ENCODE assay signal across 10 cellular contexts in genomic region chr15:56207092-56207491, GRCh38. TPM values are rescaled to one million over a fixed set of nuclear protein-coding genes. Genes with fewer than 3 reads are reported as not detected.
A peak's percentile ranks its signal among the peaks of the same experiment; 100 is the strongest.
DNase-seq lines count a peak whose midpoint lies in the region; ATAC-seq and TF ChIP-seq lines count a peak whose summit lies in the region.
"Had no signal": no experiment of that assay in that cellular context is flagged by ENCODE, and none has a peak within 500 bp of the region (broad histone marks: within the 10 kb centered on the region; RNA-seq: fewer than 3 reads in every experiment).

No MANE protein-coding gene starts in this region.

- no peak for TF ChIP-seq CTCF in KMS-11 (conservative IDR thresholded peaks at IDR 0.05; ENCODE audit: low read depth, low read length)
- TF ChIP-seq CTCF in right lobe of liver (IDR thresholded peaks at IDR 0.05) = no peak

- intact Hi-C loops in left colon (cut with DNase I, micrococcal nuclease) (no loop called here), right lobe of liver (cut with DNase I) (no loop called here)

- peaks cover 28% of the 10 kb centered on the region for H3K4me1 ChIP-seq in BLaER1
- H3K4me1 ChIP-seq in KMS-11 (ENCODE audit: low read depth, poor library complexity, severe bottlenecking) = peaks cover 32% of the 10 kb centered on the region
- H3K4me1 ChIP-seq in right lobe of liver = peaks cover 0 to 4% (median 0%) of the 10 kb centered on the region in 4 donors

- H3K27me3 ChIP-seq in BLaER1 = no peaks in the 10 kb centered on the region
- no peaks in the 10 kb centered on the region for H3K27me3 ChIP-seq in KMS-11 (ENCODE audit: insufficient read depth, low read depth)
- H3K27me3 ChIP-seq in right lobe of liver = no peaks in the 10 kb centered on the region
- H3K27me3 ChIP-seq: pancreas had no signal

- H3K27ac ChIP-seq in BLaER1 (no peak overlapping the region), KMS-11 (no peak overlapping the region), right lobe of liver (no peak overlapping the region)
- H3K27ac ChIP-seq: pancreas had no signal

- H3K9ac ChIP-seq in BLaER1 (no peak overlapping the region), KMS-11 (no peak overlapping the region)

- no peak overlapping the region for H2AFZ ChIP-seq in KMS-11 (ENCODE audit: low read depth)

- H3K79me2 ChIP-seq in KMS-11 (ENCODE audit: insufficient read depth, low read depth) = peaks cover 54% of the 10 kb centered on the region

- ATAC-seq in GM19023 (IDR thresholded peaks at IDR 0.05; ENCODE audit: unreplicated experiment) = peak; percentile 72
- peak; percentile 68 for ATAC-seq in HG02763 (IDR thresholded peaks at IDR 0.05; ENCODE audit: unreplicated experiment)
- ATAC-seq in left colon = no peak
- no peak for ATAC-seq in right lobe of liver
- ATAC-seq: pancreas had no signal

- no peak for TF ChIP-seq POLR2A in right lobe of liver (IDR thresholded peaks at IDR 0.05)

- H3K4me2 ChIP-seq in BLaER1 (peak overlapping the region; percentile 67), KMS-11 (peak overlapping the region; percentile 62)

- peaks cover 40% of the 10 kb centered on the region for H3K36me3 ChIP-seq in BLaER1
- H3K36me3 ChIP-seq in KMS-11 (ENCODE audit: insufficient read depth) = no peaks in the 10 kb centered on the region
- H3K36me3 ChIP-seq in right lobe of liver = no peaks in the 10 kb centered on the region
- H3K36me3 ChIP-seq: pancreas had no signal

- H4K20me1 ChIP-seq in BLaER1 = peaks cover 55% of the 10 kb centered on the region
- peaks cover 29% of the 10 kb centered on the region for H4K20me1 ChIP-seq in KMS-11 (ENCODE audit: insufficient read depth)

- DNase-seq in NCI-H1417 treated with DMSO at 0.1 percent for 48 hours (lab: John Stamatoyannopoulos, UW) (no peak), DMS53 (lab: John Stamatoyannopoulos, UW) (no peak), left colon (no peak), right lobe of liver (no peak)
- DNase-seq: activated naive CD4-positive, alpha-beta T cell treated with anti-CD3 and anti-CD28 coated beads, Interleukin-2, amount 50 U/mL, for 16 hours; pancreas had no signal

- H3K4me3 ChIP-seq in BLaER1 = no peak overlapping the region
- no peak overlapping the region for H3K4me3 ChIP-seq in KMS-11 (IDR thresholded peaks at IDR 0.05; ENCODE audit: insufficient read depth, low read depth, low read length)
- H3K4me3 ChIP-seq in right lobe of liver = no peak overlapping the region
- H3K4me3 ChIP-seq: pancreas had no signal

- H3K9me3 ChIP-seq in BLaER1 = peaks cover 49% of the 10 kb centered on the region
- no peaks in the 10 kb centered on the region for H3K9me3 ChIP-seq in right lobe of liver
- H3K9me3 ChIP-seq: pancreas had no signal

RNA-seq across cellular contexts. Expression of gene RFX7, which starts 36.6 kb away (rescaled TPM):
- total RNA-seq in left colon (10 to 100 TPM; 11.8 to 14.4 TPM), right lobe of liver (1 to 10 TPM; 4.5 to 7.1 (median 5.8) TPM)

Comparison
In these comparisons a context has a peak if more than half of its experiments do, and no peak if none do; other contexts are left out.
1. ATAC-seq: peak in GM19023 (single experiment) and HG02763 (single experiment); none in left colon (single experiment) and right lobe of liver (0 of 4).